In the genomic region with DNA sequence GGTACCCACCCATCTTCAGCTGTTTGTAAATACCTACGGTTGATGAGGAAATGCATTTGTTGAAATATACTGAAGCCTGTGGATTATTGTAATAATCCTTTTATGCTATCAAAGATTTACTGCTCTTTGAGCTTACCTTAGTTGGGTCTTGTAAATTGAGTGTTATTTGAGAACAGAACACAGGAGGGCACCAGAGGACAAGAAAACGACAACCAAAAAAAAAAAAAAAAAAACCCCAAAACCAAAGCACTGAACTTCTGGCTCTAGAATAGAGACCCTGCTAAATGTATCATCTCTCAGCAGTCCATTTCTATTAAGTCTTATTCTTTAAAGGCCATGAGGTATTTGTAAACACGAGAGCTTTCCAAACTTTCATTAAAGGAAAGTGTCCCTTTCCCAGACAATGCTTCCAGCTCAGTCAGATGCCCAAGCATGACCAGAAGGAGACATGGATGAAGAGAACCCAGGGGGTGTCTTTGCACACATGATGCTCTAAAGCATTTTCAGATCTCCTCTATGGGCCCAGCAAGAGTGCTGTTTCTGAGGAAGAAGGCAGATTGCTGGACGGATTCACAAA, we compare ENCODE assay signal across 8 cellular contexts.
DNase-seq lines count a peak whose midpoint lies in the region; ATAC-seq, FAIRE-seq and TF ChIP-seq lines count a peak whose summit lies in the region.

No MANE protein-coding gene starts in this region.

- FAIRE-seq in A204.1 (lab: Jason Lieb, UNC) (peak; percentile 90), GM12891 (lab: Jason Lieb, UNC) (no peak)

- no peak for TF ChIP-seq POLR2A in GM12891 (IDR thresholded peaks at IDR 0.05; ENCODE audit: low read depth, low read length)

- H3K27ac ChIP-seq in fibroblast of lung (ENCODE audit: insufficient read depth, low read length) (no peak overlapping the region), tibial artery (no peak overlapping the region)

- ATAC-seq in GM21515 (IDR thresholded peaks at IDR 0.05; ENCODE audit: unreplicated experiment) = no peak
- no peak for ATAC-seq in HG02981 (IDR thresholded peaks at IDR 0.05; ENCODE audit: unreplicated experiment)

- H3K27me3 ChIP-seq in fibroblast of lung (ENCODE audit: control insufficient read depth, insufficient read depth, low read length) (no peaks in the 10 kb centered on the region), tibial artery (peaks cover 0 to 2% of the 10 kb centered on the region in 2 donors)

- H3K9me3 ChIP-seq in fibroblast of lung (ENCODE audit: control insufficient read depth, insufficient read depth, low read depth, low read length) = no peaks in the 10 kb centered on the region
- H3K9me3 ChIP-seq in tibial artery = no peaks in the 10 kb centered on the region

- H3K79me2 ChIP-seq in fibroblast of lung (ENCODE audit: control insufficient read depth, insufficient read depth, low read length) = no peaks in the 10 kb centered on the region

- no peaks in the 10 kb centered on the region for H3K4me1 ChIP-seq in fibroblast of lung (ENCODE audit: control insufficient read depth, extremely low read depth, insufficient read depth, low read length)
- no peaks in the 10 kb centered on the region for H3K4me1 ChIP-seq in tibial artery

- H3K9ac ChIP-seq in fibroblast of lung (ENCODE audit: insufficient read depth, low read length) = no peak overlapping the region

- peaks cover 2% of the 10 kb centered on the region for H4K20me1 ChIP-seq in fibroblast of lung (ENCODE audit: control insufficient read depth, extremely low read depth, insufficient read depth, low read length)

- TF ChIP-seq CTCF in fibroblast of lung (conservative IDR thresholded peaks at IDR 0.05 in 1 of 2, IDR thresholded peaks at IDR 0.05 in 1 of 2; ENCODE audit: low read depth in 1 of 2, low read length in 2 of 2) (peak; percentile 35 to 42), tibial artery (IDR thresholded peaks at IDR 0.05) (peak; percentile 18 to 23)

- no peak overlapping the region for H2AFZ ChIP-seq in fibroblast of lung (ENCODE audit: low read length)

- no peaks in the 10 kb centered on the region for H3K36me3 ChIP-seq in fibroblast of lung (ENCODE audit: control insufficient read depth, insufficient read depth, low read length)
- H3K36me3 ChIP-seq in tibial artery = no peaks in the 10 kb centered on the region

- DNase-seq in GM12891 (ENCODE audit: insufficient read length, low spot score) (peak; percentile 5), NCI-H748 treated with DMSO at 0.1 percent for 48 hours (lab: John Stamatoyannopoulos, UW) (peak; percentile 10), fibroblast of lung (ENCODE audit: low read depth in 2 of 2) (peak; percentile 28 to 50), tibial artery (no peak), CD1c-positive myeloid dendritic cell (ENCODE audit: extremely low spot score) (no peak)

- no peak overlapping the region for H3K4me3 ChIP-seq in fibroblast of lung (replicated peaks in 1 of 4; ENCODE audit: control extremely low read depth in 1 of 4, insufficient read depth in 1 of 4, low read depth in 3 of 4, low read length in 4 of 4)
- H3K4me3 ChIP-seq in tibial artery = no peak overlapping the region

- no peak overlapping the region for H3K4me2 ChIP-seq in fibroblast of lung (ENCODE audit: extremely low read depth, insufficient read depth, low read length)

- intact Hi-C loops in tibial artery (cut with DNase I; ENCODE audit: low total_unique reads) = no loop called here

TF ChIP-seq in GM12891, 5 proteins besides CTCF, POLR2A, EP300 and RAD21:
- TF ChIP-seq PAX5 (IDR thresholded peaks at IDR 0.05; ENCODE audit: insufficient read depth, low read length, severe bottlenecking) = no peak
- TF ChIP-seq SPI1 (IDR thresholded peaks at IDR 0.05; ENCODE audit: low read depth, low read length) = no peak
- no peak for TF ChIP-seq POLR2AphosphoS5 (IDR thresholded peaks at IDR 0.05; ENCODE audit: low read depth, low read length)
- no peak for TF ChIP-seq TAF1 (IDR thresholded peaks at IDR 0.05; ENCODE audit: low read depth, low read length)
- TF ChIP-seq POU2F2 (IDR thresholded peaks at IDR 0.05; ENCODE audit: low read depth, low read length) = no peak

Comparison
In these comparisons a context has a peak if more than half of its experiments do, and no peak if none do; other contexts are left out.
1. DNase-seq: peak in GM12891 (single experiment), NCI-H748 treated with DMSO at 0.1 percent for 48 hours (single experiment) and fibroblast of lung (2 of 2); none in tibial artery (0 of 2) and CD1c-positive myeloid dendritic cell (single experiment).